Comparison of ENCODE assay signal across 34 cellular contexts in the genomic region with DNA sequence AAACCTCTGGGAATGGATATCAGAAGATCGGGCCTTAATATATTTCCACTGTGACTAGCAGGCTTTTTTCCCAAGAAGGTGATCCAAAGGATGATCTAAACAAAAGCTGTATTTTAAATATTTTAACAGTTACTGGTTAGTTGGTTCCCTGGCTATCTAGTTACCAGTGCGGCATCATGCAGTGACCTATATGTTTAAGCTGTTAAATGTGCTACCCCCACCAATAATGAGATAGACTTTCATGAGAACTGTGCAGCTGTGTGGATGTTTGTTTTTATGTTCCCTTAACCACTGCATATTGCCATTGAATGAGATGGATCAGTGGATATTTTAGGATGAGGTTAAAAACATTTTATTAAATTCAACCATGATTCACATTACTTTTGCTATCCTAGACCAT.
"Had no signal": no experiment of that assay in that cellular context is flagged by ENCODE, and none has a peak within 500 bp of the region (broad histone marks: within the 10 kb centered on the region; RNA-seq: fewer than 3 reads in every experiment).

No MANE protein-coding gene starts in this region.

- H3K27me3 Mint-ChIP-seq: activated CD4-positive, alpha-beta memory T cell treated with anti-CD3 and anti-CD28 coated beads, Interleukin-2, amount 10 ng/mL, durations not matched to agents 7 days and 5 days; activated CD4-positive, alpha-beta T cell treated with anti-CD3 and anti-CD28 coated beads, Interleukin-2, amount 10 ng/mL, durations not matched to agents 7 days and 5 days; activated CD8-positive, alpha-beta memory T cell treated with anti-CD3 and anti-CD28 coated beads, Interleukin-2, amount 10 ng/mL, durations not matched to agents 7 days and 5 days; dendritic cell treated with granulocyte-macrophage colony-stimulating factor and Interleukin-4, amounts not matched to agents 40 ng/mL and 50 ng/mL, for 4 days; stimulated activated naive CD8-positive, alpha-beta T cell treated with anti-CD3 and anti-CD28 coated beads, Interleukin-15, Interleukin-2, amounts not matched to agents 100 ng/mL and 50 ng/mL, for 24 hours; T-cell; type B pancreatic cell had no signal

- DNase-seq: activated CD4-positive, alpha-beta memory T cell treated with anti-CD3 and anti-CD28 coated beads, Interleukin-2, amount 10 ng/mL, durations not matched to agents 7 days and 5 days; activated CD4-positive, alpha-beta T cell treated with anti-CD3 and anti-CD28 coated beads, Interleukin-2, amount 10 ng/mL, durations not matched to agents 7 days and 5 days; activated CD4-positive, CD25-positive, alpha-beta regulatory T cell treated with anti-CD3 and anti-CD28 coated beads, Interleukin-2, amount 50 U/mL, for 72 hours; activated CD8-positive, alpha-beta memory T cell treated with anti-CD3 and anti-CD28 coated beads, Interleukin-2, amount 10 ng/mL, durations not matched to agents 7 days and 5 days; activated effector memory CD4-positive, alpha-beta T cell treated with Interleukin-2 at 50 U/mL for 16 hours; activated naive CD4-positive, alpha-beta T cell treated with Interleukin-2 at 50 U/mL for 16 hours; activated T-cell treated with anti-CD3 and anti-CD28 coated beads, Interleukin-2, amount 50 U/mL, for 48 hours; amygdala; central memory CD4-positive, alpha-beta T cell; foreskin keratinocyte; heart left ventricle; hypothalamus; immature natural killer cell; kidney; left colon; naive B cell; nucleus accumbens; pancreas; retina; stimulated activated CD4-positive, alpha-beta T cell treated with anti-CD3 and anti-CD28 coated beads, Interleukin-12 subunit alpha, Interleukin-12 subunit beta, amount 100 ng/mL, for 4 hours; stimulated activated CD4-positive, alpha-beta T cell treated with anti-CD3 and anti-CD28 coated beads, Interleukin-4, amount 100 ng/mL, for 1 hour; substantia nigra; T-cell; T-helper 9 cell; uterus had no signal

- H3K9me3 ChIP-seq: breast epithelium, esophagus muscularis mucosa, heart left ventricle, pancreas, prostate gland, uterus had no signal

- H3K4me3 Mint-ChIP-seq: activated CD4-positive, alpha-beta memory T cell treated with anti-CD3 and anti-CD28 coated beads, Interleukin-2, amount 10 ng/mL, durations not matched to agents 7 days and 5 days; activated CD4-positive, alpha-beta T cell treated with anti-CD3 and anti-CD28 coated beads, Interleukin-2, amount 10 ng/mL, durations not matched to agents 7 days and 5 days; activated CD8-positive, alpha-beta memory T cell treated with anti-CD3 and anti-CD28 coated beads, Interleukin-2, amount 10 ng/mL, durations not matched to agents 7 days and 5 days; dendritic cell treated with granulocyte-macrophage colony-stimulating factor and Interleukin-4, amounts not matched to agents 40 ng/mL and 50 ng/mL, for 4 days; immature natural killer cell; mesothelial cell of epicardium; naive B cell; stimulated activated naive CD8-positive, alpha-beta T cell treated with anti-CD3 and anti-CD28 coated beads, Interleukin-15, Interleukin-2, amounts not matched to agents 100 ng/mL and 50 ng/mL, for 24 hours; T-cell; type B pancreatic cell had no signal

- H3K36me3 ChIP-seq: breast epithelium, esophagus muscularis mucosa, heart left ventricle, pancreas, prostate gland, uterus had no signal

- H3K4me3 ChIP-seq: breast epithelium, esophagus muscularis mucosa, heart left ventricle, pancreas, prostate gland, skin epidermis, uterus had no signal

- H3K9me3 Mint-ChIP-seq: activated CD4-positive, alpha-beta memory T cell treated with anti-CD3 and anti-CD28 coated beads, Interleukin-2, amount 10 ng/mL, durations not matched to agents 7 days and 5 days; activated CD4-positive, alpha-beta T cell treated with anti-CD3 and anti-CD28 coated beads, Interleukin-2, amount 10 ng/mL, durations not matched to agents 7 days and 5 days; dendritic cell treated with granulocyte-macrophage colony-stimulating factor and Interleukin-4, amounts not matched to agents 40 ng/mL and 50 ng/mL, for 4 days; immature natural killer cell; mesothelial cell of epicardium; naive B cell; stimulated activated naive CD8-positive, alpha-beta T cell treated with anti-CD3 and anti-CD28 coated beads, Interleukin-15, Interleukin-2, amounts not matched to agents 100 ng/mL and 50 ng/mL, for 24 hours; T-cell; type B pancreatic cell had no signal

- H3K36me3 Mint-ChIP-seq: mesothelial cell of epicardium, naive B cell, type B pancreatic cell had no signal

- H3K27ac ChIP-seq: breast epithelium, esophagus muscularis mucosa, foreskin keratinocyte, heart left ventricle, prostate gland, skin epidermis, uterus had no signal

- H3K27me3 ChIP-seq: breast epithelium, esophagus muscularis mucosa, foreskin keratinocyte, heart left ventricle, pancreas, uterus had no signal

- H3K4me1 ChIP-seq: breast epithelium had no signal

- H3K27ac Mint-ChIP-seq: activated CD4-positive, alpha-beta memory T cell treated with anti-CD3 and anti-CD28 coated beads, Interleukin-2, amount 10 ng/mL, durations not matched to agents 7 days and 5 days; activated CD4-positive, alpha-beta T cell treated with anti-CD3 and anti-CD28 coated beads, Interleukin-2, amount 10 ng/mL, durations not matched to agents 7 days and 5 days; activated CD8-positive, alpha-beta memory T cell treated with anti-CD3 and anti-CD28 coated beads, Interleukin-2, amount 10 ng/mL, durations not matched to agents 7 days and 5 days; dendritic cell treated with granulocyte-macrophage colony-stimulating factor and Interleukin-4, amounts not matched to agents 40 ng/mL and 50 ng/mL, for 4 days; mesothelial cell of epicardium; stimulated activated naive CD8-positive, alpha-beta T cell treated with anti-CD3 and anti-CD28 coated beads, Interleukin-15, Interleukin-2, amounts not matched to agents 100 ng/mL and 50 ng/mL, for 24 hours; T-cell; type B pancreatic cell had no signal

- ATAC-seq: activated CD8-positive, alpha-beta memory T cell treated with anti-CD3 and anti-CD28 coated beads, Interleukin-2, amount 10 ng/mL, durations not matched to agents 7 days and 5 days; foreskin keratinocyte; heart left ventricle; left colon; pancreas; sciatic nerve; T-cell had no signal
